ENCODE assay signal across 22 cellular contexts in genomic region chr4:158802914-158803313, GRCh38. TPM values are rescaled to one million over a fixed set of nuclear protein-coding genes. Genes with fewer than 3 reads are reported as not detected.
DNase-seq lines count a peak whose midpoint lies in the region; ATAC-seq and TF ChIP-seq lines count a peak whose summit lies in the region.
"Had no signal": no experiment of that assay in that cellular context is flagged by ENCODE, and none has a peak within 500 bp of the region (broad histone marks: within the 10 kb centered on the region; RNA-seq: fewer than 3 reads in every experiment).

No MANE protein-coding gene starts in this region.

- no peak for DNase-seq in left ventricle myocardium inferior
- no peak for DNase-seq in right cardiac atrium
- DNase-seq in activated B cell treated with CpG ODN at 0.5 μM for 24 hours: no peak
- DNase-seq in kidney tubule cell (ENCODE audit: low spot score): peak; percentile 73
- peak; percentile 71 for DNase-seq in renal cortical epithelial cell (ENCODE audit: low read depth)
- no peak for DNase-seq in A172 (ENCODE audit: low spot score)
- DNase-seq in NCI-H1048 (lab: John Stamatoyannopoulos, UW): no peak
- DNase-seq: AML-193; CD4-positive, alpha-beta T cell; COR-L47; GM23248; H9; KG1; MG63; NCI-H2029; NCI-H446; NCI-H524 treated with DMSO at 0.1 percent for 48 hours; NCI-H774; PC-3 had no signal

- peaks cover 70% of the 10 kb centered on the region for H3K27me3 Mint-ChIP-seq in activated B cell treated with CpG ODN at 0.5 μM for 24 hours
- H3K27me3 Mint-ChIP-seq: CD4-positive, alpha-beta T cell had no signal

- H3K4me1 ChIP-seq in left ventricle myocardium inferior: peaks cover 94% of the 10 kb centered on the region
- H3K4me1 ChIP-seq in right cardiac atrium (ENCODE audit: control insufficient read depth, insufficient read depth, low read length): peaks cover 15% of the 10 kb centered on the region

- no peak overlapping the region for H3K4me3 Mint-ChIP-seq in activated B cell treated with CpG ODN at 0.5 μM for 24 hours
- H3K4me3 Mint-ChIP-seq: CD4-positive, alpha-beta T cell; H9 had no signal

- CTCF ChIA-PET in activated B cell treated with CpG ODN at 0.5 μM for 24 hours (lab: Charles Lee): no interaction called here

- peak overlapping the region; percentile 26 for H3K27ac Mint-ChIP-seq in activated B cell treated with CpG ODN at 0.5 μM for 24 hours
- H3K27ac Mint-ChIP-seq: CD4-positive, alpha-beta T cell; H9 had no signal

- intact Hi-C loops in left ventricle myocardium inferior (cut with micrococcal nuclease): no loop called here
- intact Hi-C loops in right cardiac atrium (cut with DNase I): no loop called here
- intact Hi-C loops in activated B cell treated with CpG ODN at 0.5 μM for 24 hours (cut with micrococcal nuclease): no loop called here

- TF ChIP-seq CTCF in left ventricle myocardium inferior (IDR thresholded peaks at IDR 0.05; ENCODE audit: borderline replicate concordance): no peak
- no peak for TF ChIP-seq CTCF in activated B cell treated with CpG ODN at 0.5 μM for 24 hours (IDR thresholded peaks at IDR 0.05)

- H3K36me3 ChIP-seq in left ventricle myocardium inferior: no peaks in the 10 kb centered on the region
- H3K36me3 ChIP-seq: MG63 had no signal

- H3K9me3 ChIP-seq in left ventricle myocardium inferior (replicated peaks): no peaks in the 10 kb centered on the region
- H3K9me3 ChIP-seq in right cardiac atrium (ENCODE audit: control insufficient read depth, low read length): no peaks in the 10 kb centered on the region
- H3K9me3 ChIP-seq: A549; BLaER1 treated with 17β-estradiol and CSF1 and Interleukin-3, amounts not matched to agents 10 nM and 100 nM; MG63 had no signal

- H3K4me3 ChIP-seq in left ventricle myocardium inferior: no peak overlapping the region
- H3K4me3 ChIP-seq in right cardiac atrium (ENCODE audit: low read length): no peak overlapping the region
- H3K4me3 ChIP-seq: A549; BLaER1 treated with 17β-estradiol and CSF1 and Interleukin-3, amounts not matched to agents 10 nM and 100 nM; GM12878; GM23248; MG63 had no signal

- ATAC-seq in right cardiac atrium: no peak
- ATAC-seq in activated B cell treated with CpG ODN at 0.5 μM for 24 hours (ENCODE audit: low read depth): no peak
- ATAC-seq: A549, GM12878, PC-3 had no signal

- H3K4me1 Mint-ChIP-seq in activated B cell treated with CpG ODN at 0.5 μM for 24 hours: no peaks in the 10 kb centered on the region

- POLR2A ChIA-PET in activated B cell treated with CpG ODN at 0.5 μM for 24 hours (lab: Charles Lee): no interaction called here

- H3K27ac ChIP-seq in left ventricle myocardium inferior (replicated peaks) (peak overlapping the region; percentile 85), right cardiac atrium (ENCODE audit: low read length) (no peak overlapping the region)
- H3K27ac ChIP-seq: A549; BLaER1 treated with 17β-estradiol and CSF1 and Interleukin-3, amounts not matched to agents 10 nM and 100 nM; GM23248 had no signal

- H3K27me3 ChIP-seq in left ventricle myocardium inferior (ENCODE audit: low read depth) (no peaks in the 10 kb centered on the region), right cardiac atrium (ENCODE audit: control insufficient read depth, insufficient read depth) (no peaks in the 10 kb centered on the region)
- H3K27me3 ChIP-seq: BLaER1 treated with 17β-estradiol and CSF1 and Interleukin-3, amounts not matched to agents 10 nM and 100 nM; MG63 had no signal

- 68% methylated on average over 1 of the region's 1 CpG for WGBS in right cardiac atrium

- H3K9me3 Mint-ChIP-seq in activated B cell treated with CpG ODN at 0.5 μM for 24 hours: no peaks in the 10 kb centered on the region
- H3K9me3 Mint-ChIP-seq: CD4-positive, alpha-beta T cell; H9 had no signal

- H3K36me3 Mint-ChIP-seq in activated B cell treated with CpG ODN at 0.5 μM for 24 hours (ENCODE audit: low read depth): no peaks in the 10 kb centered on the region

RNA-seq across cellular contexts. Expression of gene FNIP2, which starts 34.1 kb away (rescaled TPM):
- 44.0 TPM for total RNA-seq in left ventricle myocardium inferior
- total RNA-seq in right cardiac atrium: 10 to 100 TPM; 37.0 to 59.5 (median 48.3) TPM
- 16.4 TPM for polyA plus RNA-seq in right cardiac atrium
- 0.22 TPM in 1 of 2 replicates, not detected in the other for total RNA-seq in activated B cell treated with CpG ODN at 0.5 μM for 24 hours
- total RNA-seq in renal cortical epithelial cell: 143 TPM in 2 replicates
- total RNA-seq in A172 (2014; rRNA removed; shearing (Covaris generic)): 8.0 and 10.8 TPM in 2 replicates

Comparison
In these comparisons a context has a peak if more than half of its experiments do, and no peak if none do; other contexts are left out.
1. DNase-seq: peak in kidney tubule cell (single experiment) and renal cortical epithelial cell (single experiment); none in left ventricle myocardium inferior (single experiment), right cardiac atrium (0 of 3), activated B cell treated with CpG ODN at 0.5 μM for 24 hours (single experiment), A172 (single experiment) and NCI-H1048 (single experiment).